Comparison of ENCODE assay signal across 18 cellular contexts in the genomic region with DNA sequence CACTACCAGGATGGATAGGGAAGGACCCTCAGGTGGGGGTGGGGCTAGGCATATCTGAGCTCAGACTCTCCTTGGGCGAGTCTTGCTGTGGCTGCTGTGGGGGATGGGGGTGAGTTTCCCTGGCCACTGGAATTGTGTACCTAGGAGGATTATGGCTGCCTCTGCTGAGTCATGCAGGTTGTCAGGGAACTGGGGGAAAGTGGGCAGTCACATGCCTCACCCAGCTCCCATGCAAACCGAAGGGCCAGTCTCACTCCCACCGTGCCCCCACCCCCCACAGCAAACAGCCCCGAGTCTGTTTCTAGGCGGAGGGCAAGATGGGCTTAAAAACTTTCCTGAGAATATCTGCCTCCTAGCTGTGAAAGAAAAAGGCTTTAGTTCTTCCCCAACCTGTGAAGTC.
"Had no signal": no experiment of that assay in that cellular context is flagged by ENCODE, and none has a peak within 500 bp of the region (broad histone marks: within the 10 kb centered on the region; RNA-seq: fewer than 3 reads in every experiment).

No MANE protein-coding gene starts in this region.

- H3K4me1 Mint-ChIP-seq: activated CD4-positive, alpha-beta T cell treated with anti-CD3 and anti-CD28 coated beads for 36 hours; mesothelial cell of epicardium had no signal

- H3K9ac ChIP-seq: parathyroid adenoma had no signal

- DNase-seq: activated CD4-positive, alpha-beta T cell treated with anti-CD3 and anti-CD28 coated beads for 36 hours; activated CD8-positive, alpha-beta memory T cell treated with anti-CD3 and anti-CD28 coated beads, Interleukin-2, amount 50 U/mL, for 48 hours; activated CD8-positive, alpha-beta T cell treated with anti-CD3 and anti-CD28 coated beads, Interleukin-2, amount 10 ng/mL, durations not matched to agents 7 days and 5 days; activated naive CD4-positive, alpha-beta T cell; central memory CD4-positive, alpha-beta T cell; effector CD4-positive, alpha-beta T cell; gastrocnemius medialis; kidney; retina; T-helper 9 cell; uterus had no signal

- H3K9me3 Mint-ChIP-seq: activated T-helper 1 cell treated with anti-CD3 and anti-CD28 coated beads, Interleukin-12 subunit alpha, Interleukin-12 subunit beta, Interleukin-2, Interleukin-4 antibody, amounts not matched to agents 30 ng/mL and 10 ng/mL and 1 ng/mL, durations not matched to agents 14 hours and 24 hours and 36 hours had no signal

- FAIRE-seq: kidney had no signal

- H3K9me3 ChIP-seq: gastrocnemius medialis, thyroid gland, uterus had no signal

- H3K79me2 ChIP-seq: parathyroid adenoma had no signal

- H3K27ac ChIP-seq: coronary artery, gastrocnemius medialis, parathyroid adenoma, skin epidermis, thyroid gland, uterus, VCaP had no signal

- H3K4me3 ChIP-seq: coronary artery, gastrocnemius medialis, skin epidermis, thyroid gland, uterus had no signal

- H3K36me3 Mint-ChIP-seq: mesothelial cell of epicardium had no signal

- H3K4me1 ChIP-seq: gastrocnemius medialis, parathyroid adenoma, thyroid gland, uterus had no signal

- H3K4me3 Mint-ChIP-seq: activated CD4-positive, alpha-beta T cell treated with anti-CD3 and anti-CD28 coated beads for 36 hours; activated CD8-positive, alpha-beta T cell treated with anti-CD3 and anti-CD28 coated beads, Interleukin-2, amount 10 ng/mL, durations not matched to agents 7 days and 5 days; activated T-helper 1 cell treated with anti-CD3 and anti-CD28 coated beads, Interleukin-12 subunit alpha, Interleukin-12 subunit beta, Interleukin-2, Interleukin-4 antibody, amounts not matched to agents 30 ng/mL and 10 ng/mL and 1 ng/mL, durations not matched to agents 14 hours and 24 hours and 36 hours; mesothelial cell of epicardium had no signal

- H2AFZ ChIP-seq: parathyroid adenoma had no signal

- H3K27me3 ChIP-seq: gastrocnemius medialis, thyroid gland, uterus had no signal

- H3K27me3 Mint-ChIP-seq: activated CD4-positive, alpha-beta T cell treated with anti-CD3 and anti-CD28 coated beads for 36 hours had no signal

- H3K27ac Mint-ChIP-seq: activated CD4-positive, alpha-beta T cell treated with anti-CD3 and anti-CD28 coated beads for 36 hours; activated CD8-positive, alpha-beta T cell treated with anti-CD3 and anti-CD28 coated beads, Interleukin-2, amount 10 ng/mL, durations not matched to agents 7 days and 5 days; activated T-helper 1 cell treated with anti-CD3 and anti-CD28 coated beads, Interleukin-12 subunit alpha, Interleukin-12 subunit beta, Interleukin-2, Interleukin-4 antibody, amounts not matched to agents 30 ng/mL and 10 ng/mL and 1 ng/mL, durations not matched to agents 14 hours and 24 hours and 36 hours; mesothelial cell of epicardium had no signal

- H3K36me3 ChIP-seq: gastrocnemius medialis, thyroid gland, uterus had no signal
